1 cellular context compared by ENCODE assay signal in the genomic region with DNA sequence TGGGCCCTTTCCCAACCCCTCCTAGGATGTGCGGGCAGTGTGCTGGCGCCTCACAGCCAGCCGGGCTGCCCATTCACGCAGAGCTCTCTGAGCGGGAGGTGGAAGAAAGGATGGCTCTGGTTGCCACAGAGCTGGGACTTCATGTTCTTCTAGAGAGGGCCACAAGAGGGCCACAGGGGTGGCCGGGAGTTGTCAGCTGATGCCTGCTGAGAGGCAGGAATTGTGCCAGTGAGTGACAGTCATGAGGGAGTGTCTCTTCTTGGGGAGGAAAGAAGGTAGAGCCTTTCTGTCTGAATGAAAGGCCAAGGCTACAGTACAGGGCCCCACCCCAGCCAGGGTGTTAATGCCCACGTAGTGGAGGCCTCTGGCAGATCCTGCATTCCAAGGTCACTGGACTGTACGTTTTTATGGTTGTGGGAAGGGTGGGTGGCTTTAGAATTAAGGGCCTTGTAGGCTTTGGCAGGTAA.
TF ChIP-seq lines count a peak whose summit lies in the region.

No MANE protein-coding gene starts in this region.

TF ChIP-seq in K562, 482 proteins besides CTCF, POLR2A, EP300 and RAD21 (continued from another document):
- TF ChIP-seq CEBPZ (IDR thresholded peaks at IDR 0.05; ENCODE audit: borderline replicate concordance, low read depth, low read length) (no peak), ATF1 (CRISPR knock-in tag; IDR thresholded peaks at IDR 0.05) (no peak), ATF1 (tag; IDR thresholded peaks at IDR 0.05) (peak; percentile 30; the same call in 1 of the 2 replicates), PREB (CRISPR knock-in tag; IDR thresholded peaks at IDR 0.05) (no peak), TBP (optimal IDR thresholded peaks at IDR 0.05; ENCODE audit: low read depth, low read length) (no peak), RUNX1 (IDR thresholded peaks at IDR 0.05; ENCODE audit: low read depth) (no peak), ZNF561 (CRISPR knock-in tag; conservative IDR thresholded peaks at IDR 0.05) (no peak), RFX1 (IDR thresholded peaks at IDR 0.05) (no peak), RBM22 (IDR thresholded peaks at IDR 0.05; ENCODE audit: low read depth, low read length, poor library complexity, severe bottlenecking) (no peak), STAT5A (IDR thresholded peaks at IDR 0.05; ENCODE audit: borderline replicate concordance, low read length) (no peak)
- TF ChIP-seq, protein P1, sequence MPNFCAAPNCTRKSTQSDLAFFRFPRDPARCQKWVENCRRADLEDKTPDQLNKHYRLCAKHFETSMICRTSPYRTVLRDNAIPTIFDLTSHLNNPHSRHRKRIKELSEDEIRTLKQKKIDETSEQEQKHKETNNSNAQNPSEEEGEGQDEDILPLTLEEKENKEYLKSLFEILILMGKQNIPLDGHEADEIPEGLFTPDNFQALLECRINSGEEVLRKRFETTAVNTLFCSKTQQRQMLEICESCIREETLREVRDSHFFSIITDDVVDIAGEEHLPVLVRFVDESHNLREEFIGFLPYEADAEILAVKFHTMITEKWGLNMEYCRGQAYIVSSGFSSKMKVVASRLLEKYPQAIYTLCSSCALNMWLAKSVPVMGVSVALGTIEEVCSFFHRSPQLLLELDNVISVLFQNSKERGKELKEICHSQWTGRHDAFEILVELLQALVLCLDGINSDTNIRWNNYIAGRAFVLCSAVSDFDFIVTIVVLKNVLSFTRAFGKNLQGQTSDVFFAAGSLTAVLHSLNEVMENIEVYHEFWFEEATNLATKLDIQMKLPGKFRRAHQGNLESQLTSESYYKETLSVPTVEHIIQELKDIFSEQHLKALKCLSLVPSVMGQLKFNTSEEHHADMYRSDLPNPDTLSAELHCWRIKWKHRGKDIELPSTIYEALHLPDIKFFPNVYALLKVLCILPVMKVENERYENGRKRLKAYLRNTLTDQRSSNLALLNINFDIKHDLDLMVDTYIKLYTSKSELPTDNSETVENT (CRISPR knock-in tag; IDR thresholded peaks at IDR 0.05): no peak
- TF ChIP-seq, protein P2, sequence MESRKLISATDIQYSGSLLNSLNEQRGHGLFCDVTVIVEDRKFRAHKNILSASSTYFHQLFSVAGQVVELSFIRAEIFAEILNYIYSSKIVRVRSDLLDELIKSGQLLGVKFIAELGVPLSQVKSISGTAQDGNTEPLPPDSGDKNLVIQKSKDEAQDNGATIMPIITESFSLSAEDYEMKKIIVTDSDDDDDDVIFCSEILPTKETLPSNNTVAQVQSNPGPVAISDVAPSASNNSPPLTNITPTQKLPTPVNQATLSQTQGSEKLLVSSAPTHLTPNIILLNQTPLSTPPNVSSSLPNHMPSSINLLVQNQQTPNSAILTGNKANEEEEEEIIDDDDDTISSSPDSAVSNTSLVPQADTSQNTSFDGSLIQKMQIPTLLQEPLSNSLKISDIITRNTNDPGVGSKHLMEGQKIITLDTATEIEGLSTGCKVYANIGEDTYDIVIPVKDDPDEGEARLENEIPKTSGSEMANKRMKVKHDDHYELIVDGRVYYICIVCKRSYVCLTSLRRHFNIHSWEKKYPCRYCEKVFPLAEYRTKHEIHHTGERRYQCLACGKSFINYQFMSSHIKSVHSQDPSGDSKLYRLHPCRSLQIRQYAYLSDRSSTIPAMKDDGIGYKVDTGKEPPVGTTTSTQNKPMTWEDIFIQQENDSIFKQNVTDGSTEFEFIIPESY (CRISPR knock-in tag; IDR thresholded peaks at IDR 0.05): no peak
